Comparison of ENCODE assay signal across 17 cellular contexts in genomic region chr16:80720759-80721470, GRCh38.
DNase-seq lines count a peak whose midpoint lies in the region; ATAC-seq and TF ChIP-seq lines count a peak whose summit lies in the region.
"Had no signal": no experiment of that assay in that cellular context is flagged by ENCODE, and none has a peak within 500 bp of the region (broad histone marks: within the 10 kb centered on the region; RNA-seq: fewer than 3 reads in every experiment).

No MANE protein-coding gene starts in this region.

- peaks cover 4% of the 10 kb centered on the region for H3K4me1 ChIP-seq in adipocyte (ENCODE audit: control insufficient read depth, insufficient read depth, low read length)

- H3K36me3 ChIP-seq in adipocyte (ENCODE audit: control insufficient read depth, insufficient read depth, low read length, severe bottlenecking) = no peaks in the 10 kb centered on the region
- H3K36me3 ChIP-seq: ovary had no signal

- no peak for TF ChIP-seq CTCF in CD4-positive, alpha-beta T cell (IDR thresholded peaks at IDR 0.05)
- TF ChIP-seq CTCF in GM13976 (IDR thresholded peaks at IDR 0.05; ENCODE audit: borderline replicate concordance, control extremely low read depth, extremely low read depth, insufficient read depth, missing control alignments) = no peak

- no peaks in the 10 kb centered on the region for H3K36me3 Mint-ChIP-seq in CD4-positive, alpha-beta T cell (ENCODE audit: low read depth)

- no peaks in the 10 kb centered on the region for H3K27me3 Mint-ChIP-seq in CD4-positive, alpha-beta T cell
- H3K27me3 Mint-ChIP-seq: activated B cell treated with CpG ODN at 0.5 μM for 24 hours had no signal

- H3K9me3 ChIP-seq in CD4-positive, alpha-beta T cell (ENCODE audit: control insufficient read depth, low read length) = peaks cover 8% of the 10 kb centered on the region
- H3K9me3 ChIP-seq in adipocyte (ENCODE audit: control insufficient read depth, low read length) = peaks cover 6% of the 10 kb centered on the region
- H3K9me3 ChIP-seq: ovary had no signal

- in situ Hi-C loops in GM13976 (cut with MboI; ENCODE audit: low sequenced_read_pairs, unreplicated experiment) = no loop called here

- intact Hi-C loops in CD4-positive, alpha-beta T cell (cut with DNase I, micrococcal nuclease) = no loop called here
- intact Hi-C loops in posterior cingulate gyrus (cut with DNase I) = no loop called here

- CTCF ChIA-PET in CD4-positive, alpha-beta T cell (lab: Charles Lee) = no interaction called here

- POLR2A ChIA-PET in CD4-positive, alpha-beta T cell (lab: Charles Lee) = no interaction called here

- H3K4me1 Mint-ChIP-seq in CD4-positive, alpha-beta T cell (ENCODE audit: low read depth) = peaks cover 16% of the 10 kb centered on the region

- H3K27ac ChIP-seq in CD4-positive, alpha-beta T cell (ENCODE audit: low read depth, low read length) = no peak overlapping the region
- H3K27ac ChIP-seq: ovary had no signal

- H3K9me3 Mint-ChIP-seq in CD4-positive, alpha-beta T cell = peaks cover 2% of the 10 kb centered on the region

- no peak for ATAC-seq in CD4-positive, alpha-beta T cell (ENCODE audit: poor library complexity)
- ATAC-seq: PC-3 had no signal

- no peaks in the 10 kb centered on the region for H3K27me3 ChIP-seq in CD4-positive, alpha-beta T cell (ENCODE audit: control insufficient read depth, insufficient read depth, low read length)
- no peaks in the 10 kb centered on the region for H3K27me3 ChIP-seq in adipocyte (replicated peaks; ENCODE audit: control insufficient read depth, insufficient read depth, low read length)
- H3K27me3 ChIP-seq: ovary had no signal

- H3K9ac ChIP-seq in adipocyte (ENCODE audit: low read length) = no peak overlapping the region

- H3K4me3 Mint-ChIP-seq in CD4-positive, alpha-beta T cell = no peak overlapping the region
- H3K4me3 Mint-ChIP-seq: activated B cell treated with CpG ODN at 0.5 μM for 24 hours; CD14-positive monocyte; T-helper 2 cell treated with Interferon-gamma antibody and Interleukin-4, amounts not matched to agents 5 μg/mL and 100 μg/mL, for 36 hours had no signal

- H3K27ac Mint-ChIP-seq in CD4-positive, alpha-beta T cell = peak overlapping the region; percentile 63
- H3K27ac Mint-ChIP-seq: activated B cell treated with CpG ODN at 0.5 μM for 24 hours; T-helper 2 cell treated with Interferon-gamma antibody and Interleukin-4, amounts not matched to agents 5 μg/mL and 100 μg/mL, for 36 hours had no signal

- no peak for DNase-seq in CD4-positive, alpha-beta T cell
- DNase-seq in GM13976 (ENCODE audit: low spot score) (peak; percentile 38), adipocyte (ENCODE audit: low read depth) (peak; percentile 1), iris pigment epithelial cell (ENCODE audit: low read depth) (peak; percentile 9), NCI-H748 treated with DMSO at 0.1 percent for 48 hours (lab: John Stamatoyannopoulos, UW) (no peak), posterior cingulate gyrus (no peak), ureter (ENCODE audit: low spot score) (no peak), NCI-H128 (lab: John Stamatoyannopoulos, UW; ENCODE audit: unreplicated experiment) (no peak)
- DNase-seq: activated B cell treated with CpG ODN at 0.5 μM for 24 hours; activated effector memory CD4-positive, alpha-beta T cell treated with Interleukin-2 at 50 U/mL for 16 hours; NCI-H1092 treated with DMSO at 0.1 percent for 48 hours; ovary; PC-3; stimulated activated CD4-positive, alpha-beta T cell treated with anti-CD3 and anti-CD28 coated beads, Interleukin-4, amount 100 ng/mL, for 1 hour had no signal

- no peak overlapping the region for H3K4me3 ChIP-seq in adipocyte (ENCODE audit: low read length)
- H3K4me3 ChIP-seq: lung, ovary had no signal

Comparison
In these comparisons a context has a peak if more than half of its experiments do, and no peak if none do; other contexts are left out.
1. DNase-seq: peak in GM13976 (single experiment), adipocyte (single experiment) and iris pigment epithelial cell (single experiment); none in CD4-positive, alpha-beta T cell (0 of 10), NCI-H748 treated with DMSO at 0.1 percent for 48 hours (single experiment), posterior cingulate gyrus (0 of 10), ureter (single experiment) and NCI-H128 (single experiment).